In genomic region chr2:44060990-44061389, GRCh38 we compare ENCODE assay signal across 31 cellular contexts.
"Had no signal": no experiment of that assay in that cellular context is flagged by ENCODE, and none has a peak within 500 bp of the region (broad histone marks: within the 10 kb centered on the region; RNA-seq: fewer than 3 reads in every experiment).

No MANE protein-coding gene starts in this region.

- DNase-seq: activated B cell treated with CpG ODN at 0.5 μM for 24 hours; activated CD4-positive, alpha-beta memory T cell treated with anti-CD3 and anti-CD28 coated beads for 36 hours; activated CD4-positive, alpha-beta T cell treated with anti-CD3 and anti-CD28 coated beads, Interleukin-2, amount 10 ng/mL, durations not matched to agents 24 days and 14 days; activated CD8-positive, alpha-beta memory T cell treated with anti-CD3 and anti-CD28 coated beads, Interleukin-2, amount 10 ng/mL, durations not matched to agents 7 days and 5 days; activated CD8-positive, alpha-beta memory T cell treated with anti-CD3 and anti-CD28 coated beads, Interleukin-2, amount 50 U/mL, for 4 hours; activated CD8-positive, alpha-beta T cell treated with anti-CD3 and anti-CD28 coated beads, Interleukin-2, amount 10 ng/mL, durations not matched to agents 7 days and 5 days; activated effector memory CD4-positive, alpha-beta T cell treated with anti-CD3 and anti-CD28 coated beads, Interleukin-2, amount 50 U/mL, for 16 hours; activated naive CD4-positive, alpha-beta T cell treated with anti-CD3 and anti-CD28 coated beads for 36 hours; activated naive CD8-positive, alpha-beta T cell treated with anti-CD3 and anti-CD28 coated beads for 36 hours; activated naive CD8-positive, alpha-beta T cell treated with anti-CD3 and anti-CD28 coated beads, Interleukin-2, amount 50 U/mL, for 24 hours; activated T-cell treated with anti-CD3 and anti-CD28 coated beads, Interleukin-2, amount 50 U/mL, for 1 hour; activated T-cell treated with anti-CD3 and anti-CD28 coated beads, Interleukin-2, amount 50 U/mL, for 48 hours; adrenal gland; amygdala; aorta; body of pancreas; central memory CD4-positive, alpha-beta T cell; cerebellar nuclear complex; effector CD4-positive, alpha-beta T cell; foreskin fibroblast; head of caudate nucleus; T-helper 1 cell; T-helper 17 cell; T1000; WERI-Rb-1 had no signal

- H3K27ac ChIP-seq: adrenal gland, body of pancreas, coronary artery, epithelial cell of prostate, WERI-Rb-1 had no signal

- H3K36me3 ChIP-seq: adrenal gland, WERI-Rb-1 had no signal

- ATAC-seq: activated CD4-positive, CD25-positive, alpha-beta regulatory T cell treated with anti-CD3 and anti-CD28 coated beads, Interleukin-2, amount 50 U/mL, for 24 hours; activated CD8-positive, alpha-beta memory T cell treated with anti-CD3 and anti-CD28 coated beads, Interleukin-2, amount 10 ng/mL, durations not matched to agents 7 days and 5 days; activated CD8-positive, alpha-beta T cell treated with anti-CD3 and anti-CD28 coated beads, Interleukin-2, amount 10 ng/mL, durations not matched to agents 7 days and 5 days; activated naive CD8-positive, alpha-beta T cell treated with anti-CD3 and anti-CD28 coated beads, Interleukin-2, amount 50 U/mL, for 24 hours; body of pancreas; T-helper 17 cell had no signal

- H3K27me3 ChIP-seq: adrenal gland, body of pancreas had no signal

- FAIRE-seq: endometrium, endothelial cell of umbilical vein, frontal cortex had no signal

- H3K9me3 ChIP-seq: adrenal gland, body of pancreas had no signal

- H3K4me1 ChIP-seq: adrenal gland had no signal

- H3K4me3 ChIP-seq: adrenal gland, body of pancreas, coronary artery had no signal
